Comparison of ENCODE assay signal across 12 cellular contexts in genomic region chr7:24882989-24883631, GRCh38.
DNase-seq lines count a peak whose midpoint lies in the region; ATAC-seq and TF ChIP-seq lines count a peak whose summit lies in the region.
"Had no signal": no experiment of that assay in that cellular context is flagged by ENCODE, and none has a peak within 500 bp of the region (broad histone marks: within the 10 kb centered on the region; RNA-seq: fewer than 3 reads in every experiment).

No MANE protein-coding gene starts in this region.

- H4K20me1 ChIP-seq in MM.1S (ENCODE audit: insufficient read depth, low read length) = no peaks in the 10 kb centered on the region

- no peaks in the 10 kb centered on the region for H3K9me2 ChIP-seq in MM.1S (replicated peaks; ENCODE audit: insufficient read depth, low read length)

- peak; percentile 49 for DNase-seq in activated naive CD4-positive, alpha-beta T cell treated with Interleukin-2 at 50 U/mL for 16 hours
- DNase-seq in activated naive CD4-positive, alpha-beta T cell treated with anti-CD3 and anti-CD28 coated beads, Interleukin-2, amount 50 U/mL, for 16 hours = no peak
- DNase-seq in T1000 (lab: John Stamatoyannopoulos, UW) (peak; percentile 38), suprapubic skin (ENCODE audit: low spot score in 2 of 2) (peak in 1 of 2 donors; percentile 72), MM.1S (no peak), HPDE6-E6E7 (ENCODE audit: extremely low spot score) (no peak), mucosa of gallbladder (ENCODE audit: low spot score) (no peak)
- DNase-seq: DMS79 treated with DMSO at 0.1 percent for 48 hours; naive thymus-derived CD4-positive, alpha-beta T cell; NCI-H82 had no signal

- no peaks in the 10 kb centered on the region for H3K9me3 ChIP-seq in gastroesophageal sphincter
- no peaks in the 10 kb centered on the region for H3K9me3 ChIP-seq in suprapubic skin
- H3K9me3 ChIP-seq in MM.1S (replicated peaks; ENCODE audit: insufficient read depth, low read length) = no peaks in the 10 kb centered on the region

- TF ChIP-seq CTCF in gastroesophageal sphincter (IDR thresholded peaks at IDR 0.05) (no peak), suprapubic skin (IDR thresholded peaks at IDR 0.05) (no peak), MM.1S (IDR thresholded peaks at IDR 0.05; ENCODE audit: low read length) (no peak)

- no peak overlapping the region for H3K4me2 ChIP-seq in MM.1S (ENCODE audit: low read depth, low read length)

- 29 to 35% methylated on average over 2 to 3 of the region's 3 CpGs for WGBS in gastroesophageal sphincter (ENCODE audit: low coverage in 1 of 2), 2 donors
- WGBS in suprapubic skin = 20% methylated on average over 3 of the region's 3 CpGs

- no peaks in the 10 kb centered on the region for H3K36me3 ChIP-seq in gastroesophageal sphincter
- no peaks in the 10 kb centered on the region for H3K36me3 ChIP-seq in suprapubic skin
- no peaks in the 10 kb centered on the region for H3K36me3 ChIP-seq in MM.1S (replicated peaks; ENCODE audit: insufficient read depth, low read length)
- H3K36me3 ChIP-seq: cardiac muscle cell had no signal

- TF ChIP-seq EP300 in gastroesophageal sphincter (IDR thresholded peaks at IDR 0.05) (no peak), suprapubic skin (IDR thresholded peaks at IDR 0.05) (no peak)

- H3F3A ChIP-seq in MM.1S (ENCODE audit: insufficient read depth, low read length) = peaks cover 7% of the 10 kb centered on the region

- H3K27ac ChIP-seq in gastroesophageal sphincter (no peak overlapping the region), suprapubic skin (peak overlapping the region; percentile 19), MM.1S (ENCODE audit: low read length) (no peak overlapping the region)
- H3K27ac ChIP-seq: cardiac muscle cell had no signal

- no peak for TF ChIP-seq POLR2A in gastroesophageal sphincter (IDR thresholded peaks at IDR 0.05)
- TF ChIP-seq POLR2A in suprapubic skin (IDR thresholded peaks at IDR 0.05) = no peak

- H2AFZ ChIP-seq in MM.1S (ENCODE audit: low read length) = no peak overlapping the region

- peaks cover 11% of the 10 kb centered on the region; the same call in 1 of the 2 replicates for H3K79me2 ChIP-seq in MM.1S (ENCODE audit: low read length)

- H3K4me1 ChIP-seq in gastroesophageal sphincter = peaks cover 0 to 9% (median 6%) of the 10 kb centered on the region in 3 donors
- peaks cover 23% of the 10 kb centered on the region for H3K4me1 ChIP-seq in suprapubic skin
- H3K4me1 ChIP-seq in MM.1S (ENCODE audit: low read length) = peaks cover 16% of the 10 kb centered on the region

- H3K27me3 ChIP-seq in gastroesophageal sphincter (no peaks in the 10 kb centered on the region), suprapubic skin (no peaks in the 10 kb centered on the region), MM.1S (replicated peaks; ENCODE audit: insufficient read depth, low read length) (no peaks in the 10 kb centered on the region)
- H3K27me3 ChIP-seq: cardiac muscle cell had no signal

- no peak overlapping the region for H3K4me3 ChIP-seq in gastroesophageal sphincter
- no peak overlapping the region for H3K4me3 ChIP-seq in suprapubic skin
- H3K4me3 ChIP-seq in MM.1S (ENCODE audit: low read length) = no peak overlapping the region
- H3K4me3 ChIP-seq: cardiac muscle cell had no signal

- ATAC-seq in gastroesophageal sphincter = peak; percentile 71
- ATAC-seq: naive thymus-derived CD4-positive, alpha-beta T cell had no signal

- H3K9ac ChIP-seq in MM.1S (ENCODE audit: low read length) = no peak overlapping the region

Comparison
In these comparisons a context has a peak if more than half of its experiments do, and no peak if none do; other contexts are left out.
1. DNase-seq: peak in activated naive CD4-positive, alpha-beta T cell treated with Interleukin-2 at 50 U/mL for 16 hours (single experiment) and T1000 (single experiment); none in activated naive CD4-positive, alpha-beta T cell treated with anti-CD3 and anti-CD28 coated beads, Interleukin-2, amount 50 U/mL, for 16 hours (single experiment), MM.1S (single experiment), HPDE6-E6E7 (single experiment) and mucosa of gallbladder (single experiment).